In genomic region chr15:65778701-65779100, GRCh38 we compare ENCODE assay signal across 8 cellular contexts. TPM values are rescaled to one million over a fixed set of nuclear protein-coding genes. Genes with fewer than 3 reads are reported as not detected.
DNase-seq lines count a peak whose midpoint lies in the region; ATAC-seq and TF ChIP-seq lines count a peak whose summit lies in the region.
"Not testable (repeated sequence)": the region's sequence is repeated elsewhere in the genome, so short reads cannot be mapped to it uniquely, and the experiment has no call there.

No MANE protein-coding gene starts in this region.

- peaks cover 74% of the 10 kb centered on the region for H3F3A ChIP-seq in SU-DHL-6 (ENCODE audit: insufficient read depth)

- H3K9me3 Mint-ChIP-seq in activated CD8-positive, alpha-beta T cell treated with anti-CD3 and anti-CD28 coated beads for 36 hours; activated naive CD4-positive, alpha-beta T cell treated with anti-CD3 and anti-CD28 coated beads, Interleukin-2, amount 50 U/mL, for 24 hours; central memory CD8-positive, alpha-beta T cell; naive B cell; stimulated activated naive B cell treated with anti-CD40 and anti-IgM and Interleukin-4, amounts not matched to agents 10 μg/mL and 1 μg/mL and 100 μg/mL, for 72 hours: not testable (repeated sequence)

- peak overlapping the region; percentile 15 for H3K4me3 Mint-ChIP-seq in activated CD8-positive, alpha-beta T cell treated with anti-CD3 and anti-CD28 coated beads for 36 hours
- peak overlapping the region; percentile 44 for H3K4me3 Mint-ChIP-seq in activated naive CD4-positive, alpha-beta T cell treated with anti-CD3 and anti-CD28 coated beads, Interleukin-2, amount 50 U/mL, for 24 hours
- H3K4me3 Mint-ChIP-seq in central memory CD8-positive, alpha-beta T cell, result peak overlapping the region; percentile 25
- peak overlapping the region; percentile 9 to 80 (median 70) for H3K4me3 Mint-ChIP-seq in naive B cell
- peak overlapping the region; percentile 7 to 17 for H3K4me3 Mint-ChIP-seq in stimulated activated naive B cell treated with anti-CD40 and anti-IgM and Interleukin-4, amounts not matched to agents 10 μg/mL and 1 μg/mL and 100 μg/mL, for 72 hours

- H3K4me3 ChIP-seq in BLaER1; HEK293 (ENCODE audit: low read depth, low read length): not testable (repeated sequence)
- peak overlapping the region; percentile 15 for H3K4me3 ChIP-seq in SU-DHL-6 (ENCODE audit: insufficient read depth, low read length, poor library complexity, severe bottlenecking)

- not testable (repeated sequence) for H3K27me3 ChIP-seq in BLaER1; SU-DHL-6 (ENCODE audit: low read length)

- intact Hi-C loops in activated CD8-positive, alpha-beta T cell treated with anti-CD3 and anti-CD28 coated beads for 36 hours (cut with micrococcal nuclease), result not testable (repeated sequence)

- TF ChIP-seq CTCF in HEK293 (tag by site-specific recombination; IDR thresholded peaks at IDR 0.05); SU-DHL-6 (IDR thresholded peaks at IDR 0.05; ENCODE audit: insufficient read depth, low read length, poor library complexity, severe bottlenecking); activated CD8-positive, alpha-beta T cell treated with anti-CD3 and anti-CD28 coated beads for 36 hours (IDR thresholded peaks at IDR 0.05): not testable (repeated sequence)

- peaks cover 26% of the 10 kb centered on the region for H3K36me3 Mint-ChIP-seq in activated CD8-positive, alpha-beta T cell treated with anti-CD3 and anti-CD28 coated beads for 36 hours (ENCODE audit: low read depth)
- peaks cover 12% of the 10 kb centered on the region for H3K36me3 Mint-ChIP-seq in activated naive CD4-positive, alpha-beta T cell treated with anti-CD3 and anti-CD28 coated beads, Interleukin-2, amount 50 U/mL, for 24 hours
- peaks cover 24% of the 10 kb centered on the region for H3K36me3 Mint-ChIP-seq in central memory CD8-positive, alpha-beta T cell (ENCODE audit: insufficient read depth)
- H3K36me3 Mint-ChIP-seq in naive B cell, result not testable (repeated sequence)
- peaks cover 6 to 16% of the 10 kb centered on the region in 2 donors for H3K36me3 Mint-ChIP-seq in stimulated activated naive B cell treated with anti-CD40 and anti-IgM and Interleukin-4, amounts not matched to agents 10 μg/mL and 1 μg/mL and 100 μg/mL, for 72 hours

- H3K4me1 ChIP-seq in BLaER1 (peaks cover 24% of the 10 kb centered on the region), HEK293 (ENCODE audit: control insufficient read depth, insufficient read depth, low read length) (peaks cover 17% of the 10 kb centered on the region)

- peaks cover 99% of the 10 kb centered on the region for H3K79me2 ChIP-seq in SU-DHL-6 (ENCODE audit: insufficient read depth, low read length)

- not testable (repeated sequence) for H3K27ac ChIP-seq in BLaER1; HEK293 (ENCODE audit: extremely low read depth, low read depth, low read length)
- peak overlapping the region; percentile 76 for H3K27ac ChIP-seq in SU-DHL-6 (ENCODE audit: low read depth, low read length)

- not testable (repeated sequence) for H3K9me2 ChIP-seq in SU-DHL-6 (replicated peaks; ENCODE audit: insufficient read depth, low read length)

- peak; percentile 62 for ATAC-seq in activated CD8-positive, alpha-beta T cell treated with anti-CD3 and anti-CD28 coated beads for 36 hours
- not testable (repeated sequence) for ATAC-seq in central memory CD8-positive, alpha-beta T cell (replicated peaks; ENCODE audit: extremely low read depth, poor library complexity, severe bottlenecking); naive B cell (ENCODE audit: low read depth in 2 of 2); stimulated activated naive B cell treated with anti-CD40 and anti-IgM and Interleukin-4, amounts not matched to agents 10 μg/mL and 1 μg/mL and 100 μg/mL, for 72 hours (replicated peaks)

- peak; percentile 20 for DNase-seq in activated CD8-positive, alpha-beta T cell treated with anti-CD3 and anti-CD28 coated beads for 36 hours
- DNase-seq in central memory CD8-positive, alpha-beta T cell (ENCODE audit: low spot score in 2 of 2); naive B cell; stimulated activated naive B cell treated with anti-CD40 and anti-IgM and Interleukin-4, amounts not matched to agents 10 μg/mL and 1 μg/mL and 100 μg/mL, for 72 hours: not testable (repeated sequence)

- H3K4me2 ChIP-seq in BLaER1, result 0 out of 2 replicates have a peak overlapping the region, but pooled peaks have one; percentile 24
- H3K4me2 ChIP-seq in SU-DHL-6 (ENCODE audit: low read depth, low read length, poor library complexity, severe bottlenecking), result peak overlapping the region; percentile 55

- H3K27me3 Mint-ChIP-seq in activated CD8-positive, alpha-beta T cell treated with anti-CD3 and anti-CD28 coated beads for 36 hours; activated naive CD4-positive, alpha-beta T cell treated with anti-CD3 and anti-CD28 coated beads, Interleukin-2, amount 50 U/mL, for 24 hours; central memory CD8-positive, alpha-beta T cell; naive B cell; stimulated activated naive B cell treated with anti-CD40 and anti-IgM and Interleukin-4, amounts not matched to agents 10 μg/mL and 1 μg/mL and 100 μg/mL, for 72 hours: not testable (repeated sequence)

- not testable (repeated sequence) for H3K9ac ChIP-seq in BLaER1
- H3K9ac ChIP-seq in SU-DHL-6 (ENCODE audit: low read length), result peak overlapping the region; percentile 40

- H3K27ac Mint-ChIP-seq in activated CD8-positive, alpha-beta T cell treated with anti-CD3 and anti-CD28 coated beads for 36 hours, result peak overlapping the region; percentile 74
- not testable (repeated sequence) for H3K27ac Mint-ChIP-seq in activated naive CD4-positive, alpha-beta T cell treated with anti-CD3 and anti-CD28 coated beads, Interleukin-2, amount 50 U/mL, for 24 hours
- H3K27ac Mint-ChIP-seq in central memory CD8-positive, alpha-beta T cell (ENCODE audit: low read depth), result peak overlapping the region; percentile 43
- H3K27ac Mint-ChIP-seq in naive B cell, result peak overlapping the region in 5 of 6 donors; percentile 84 to 96 (median 88)
- H3K27ac Mint-ChIP-seq in stimulated activated naive B cell treated with anti-CD40 and anti-IgM and Interleukin-4, amounts not matched to agents 10 μg/mL and 1 μg/mL and 100 μg/mL, for 72 hours, result peak overlapping the region; percentile 20

- POLR2A ChIA-PET in HEK293 (lab: Yijun Ruan, JAX), result interaction anchor here (0.7 to 1.1 kb wide), 3 partner anchors 15 to 91 kb away, joined by 3 to 7 read pairs (median 5); partner anchors contain the start of gene RAB11A
- POLR2A ChIA-PET in activated CD8-positive, alpha-beta T cell treated with anti-CD3 and anti-CD28 coated beads for 36 hours (lab: Charles Lee), result interaction anchor here (0.8 to 4.6 kb wide), 4 partner anchors 9 to 22 kb away, joined by 3 to 30 read pairs (median 4); partner anchors contain the start of gene DENND4A

- not testable (repeated sequence) for H3K36me3 ChIP-seq in BLaER1; HEK293 (ENCODE audit: control insufficient read depth in 2 of 2, insufficient read depth in 1 of 2, low read length in 2 of 2)
- H3K36me3 ChIP-seq in SU-DHL-6 (ENCODE audit: low read length), result peaks cover 19% of the 10 kb centered on the region; the same call in 1 of the 2 replicates

- H4K20me1 ChIP-seq in BLaER1, result peaks cover 87% of the 10 kb centered on the region
- H4K20me1 ChIP-seq in SU-DHL-6 (ENCODE audit: low read depth, low read length), result peaks cover 22% of the 10 kb centered on the region

- H2AFZ ChIP-seq in SU-DHL-6 (ENCODE audit: low read depth, low read length, severe bottlenecking), result not testable (repeated sequence)

- CTCF ChIA-PET in HEK293 (lab: Yijun Ruan, JAX), result interaction anchor here (0.7 to 1.0 kb wide), 2 partner anchors 14 to 90 kb away, joined by 3 to 4 read pairs; partner anchors contain the start of gene RAB11A
- CTCF ChIA-PET in activated CD8-positive, alpha-beta T cell treated with anti-CD3 and anti-CD28 coated beads for 36 hours (lab: Charles Lee), result interaction anchor here (0.9 to 1.6 kb wide), 5 partner anchors 12 to 140 kb away, joined by 3 to 5 read pairs (median 3); no protein-coding TSS in a partner anchor

- H3K9me3 ChIP-seq in BLaER1; HEK293 (ENCODE audit: control insufficient read depth, insufficient read depth, low read depth, low read length); SU-DHL-6 (ENCODE audit: insufficient read depth, low read length): not testable (repeated sequence)

- peaks cover 26% of the 10 kb centered on the region for H3K4me1 Mint-ChIP-seq in activated CD8-positive, alpha-beta T cell treated with anti-CD3 and anti-CD28 coated beads for 36 hours (ENCODE audit: low read depth)
- peaks cover 28% of the 10 kb centered on the region for H3K4me1 Mint-ChIP-seq in activated naive CD4-positive, alpha-beta T cell treated with anti-CD3 and anti-CD28 coated beads, Interleukin-2, amount 50 U/mL, for 24 hours
- peaks cover 30% of the 10 kb centered on the region for H3K4me1 Mint-ChIP-seq in central memory CD8-positive, alpha-beta T cell
- peaks cover 14 to 35% (median 29%) of the 10 kb centered on the region in 3 donors for H3K4me1 Mint-ChIP-seq in naive B cell
- peaks cover 19 to 47% of the 10 kb centered on the region in 2 donors for H3K4me1 Mint-ChIP-seq in stimulated activated naive B cell treated with anti-CD40 and anti-IgM and Interleukin-4, amounts not matched to agents 10 μg/mL and 1 μg/mL and 100 μg/mL, for 72 hours

TF ChIP-seq in HEK293, 187 proteins besides CTCF, POLR2A, EP300 and RAD21 (continues in another document):
- peak; percentile 45; the same call in 1 of the 2 replicates for TF ChIP-seq OSR2 (tag by site-specific recombination; IDR thresholded peaks at IDR 0.05)

RNA-seq across cellular contexts. Expression of gene DENND4A, which starts 13.4 kb away (rescaled TPM):
- 10 to 100 TPM; 53.1 to 54.7 TPM for total RNA-seq in activated CD8-positive, alpha-beta T cell treated with anti-CD3 and anti-CD28 coated beads for 36 hours
- 10 to 100 TPM; 18.3 to 38.9 (median 26.8) TPM for polyA plus RNA-seq in naive B cell (ENCODE audit: low read depth in 6 of 6)

Comparison
In these comparisons a context has a peak if more than half of its experiments do, and no peak if none do; other contexts are left out.
1. H3K4me3 Mint-ChIP-seq: peak in every context shown above with its lines; median percentile 70 in naive B cell; 44 in activated naive CD4-positive, alpha-beta T cell treated with anti-CD3 and anti-CD28 coated beads, Interleukin-2, amount 50 U/mL, for 24 hours; 25 in central memory CD8-positive, alpha-beta T cell; 15 in activated CD8-positive, alpha-beta T cell treated with anti-CD3 and anti-CD28 coated beads for 36 hours; 12 in stimulated activated naive B cell treated with anti-CD40 and anti-IgM and Interleukin-4, amounts not matched to agents 10 μg/mL and 1 μg/mL and 100 μg/mL, for 72 hours.